In genomic region chr1:106613106-106613505, GRCh38 we compare ENCODE assay signal across 22 cellular contexts.
"Had no signal": no experiment of that assay in that cellular context is flagged by ENCODE, and none has a peak within 500 bp of the region (broad histone marks: within the 10 kb centered on the region; RNA-seq: fewer than 3 reads in every experiment).

No MANE protein-coding gene starts in this region.

- H3K9me3 ChIP-seq: SJSA1, SK-N-SH had no signal

- H3K9ac ChIP-seq: SK-N-SH had no signal

- H3K4me3 ChIP-seq: MG63, SJSA1 had no signal

- DNase-seq: KBM-7, MG63, NCI-H1092, NCI-H1105 treated with DMSO at 0.1 percent for 48 hours, NCI-H1417 treated with DMSO at 0.1 percent for 48 hours, NCI-H146, NCI-H1694 treated with DMSO at 0.1 percent for 48 hours, NCI-H2029, NCI-H2081 treated with DMSO at 0.1 percent for 48 hours, NCI-H2171, NCI-H226, NCI-H446, NCI-H510A, NCI-H524 treated with DMSO at 0.1 percent for 48 hours, NCI-H69, NCI-H774, Right ventricle myocardium superior, RPMI8226, SIG-M5, SK-N-SH, SW 1271 had no signal

- H3K4me1 ChIP-seq: SJSA1 had no signal

- H3K36me3 ChIP-seq: MG63, SJSA1 had no signal

- H3K27ac ChIP-seq: SJSA1 had no signal

- H3K27me3 ChIP-seq: MG63, SJSA1 had no signal
